ENCODE assay signal across 8 cellular contexts in the genomic region with DNA sequence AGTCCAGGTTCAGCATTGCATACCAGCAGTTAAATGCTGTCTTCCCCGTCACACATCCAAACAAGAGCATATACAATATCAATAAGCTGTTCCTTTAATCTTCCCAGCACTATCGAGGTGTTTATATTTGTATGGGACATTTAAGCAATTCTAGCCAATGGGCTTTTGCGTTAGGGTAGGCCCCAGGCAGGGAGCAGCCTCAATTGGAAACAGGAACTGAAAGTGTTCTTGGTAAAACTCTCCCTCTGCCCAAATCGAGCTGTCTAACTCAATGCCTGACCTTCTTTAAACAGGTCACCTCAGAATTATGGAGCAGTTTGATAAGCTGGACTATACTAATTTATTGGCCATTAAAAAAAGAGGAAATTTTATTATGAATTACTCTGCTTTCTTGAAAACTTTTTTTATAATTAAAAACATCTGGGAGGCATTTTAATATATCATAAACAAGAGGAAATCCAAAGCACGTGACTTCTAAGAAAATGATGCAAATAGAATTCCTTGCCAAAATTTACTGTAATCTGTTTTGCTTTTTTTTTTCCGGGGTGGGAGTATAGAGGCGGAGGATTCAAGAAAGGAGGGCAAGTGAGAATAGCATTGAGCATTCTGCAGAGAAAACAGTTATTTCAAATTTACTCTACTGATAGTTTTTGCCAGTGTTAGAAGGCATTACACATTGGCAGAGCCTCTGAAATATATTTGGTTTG.
DNase-seq lines count a peak whose midpoint lies in the region; ATAC-seq and TF ChIP-seq lines count a peak whose summit lies in the region.

No MANE protein-coding gene starts in this region.

- H3K9me3 ChIP-seq in hepatocyte (ENCODE audit: low read depth) (no peaks in the 10 kb centered on the region), upper lobe of right lung (no peaks in the 10 kb centered on the region)

- TF ChIP-seq CTCF in hepatocyte (IDR thresholded peaks at IDR 0.05; ENCODE audit: poor library complexity): no peak
- no peak for TF ChIP-seq CTCF in upper lobe of right lung (IDR thresholded peaks at IDR 0.05)

- H3K4me2 ChIP-seq in hepatocyte: peak overlapping the region; percentile 26

- H3K27ac ChIP-seq in ACC112 (ENCODE audit: low read depth, low read length) (no peak overlapping the region), hepatocyte (peak overlapping the region; percentile 62), upper lobe of right lung (no peak overlapping the region)

- H3K9me2 ChIP-seq in hepatocyte (replicated peaks; ENCODE audit: insufficient read depth): no peaks in the 10 kb centered on the region

- H4K20me1 ChIP-seq in hepatocyte (ENCODE audit: insufficient read depth, poor library complexity, severe bottlenecking): no peaks in the 10 kb centered on the region

- intact Hi-C loops in upper lobe of right lung (cut with DNase I): no loop called here

- H3K27me3 ChIP-seq in ACC112 (ENCODE audit: insufficient read depth, low read length): no peaks in the 10 kb centered on the region
- H3K27me3 ChIP-seq in hepatocyte: no peaks in the 10 kb centered on the region
- H3K27me3 ChIP-seq in upper lobe of right lung: no peaks in the 10 kb centered on the region

- peak overlapping the region; percentile 90 for H2AFZ ChIP-seq in ACC112 (ENCODE audit: low read length, unreplicated experiment)
- H2AFZ ChIP-seq in hepatocyte: no peak overlapping the region

- DNase-seq in SKM-1 (lab: John Stamatoyannopoulos, UW; ENCODE audit: unreplicated experiment) (peak; percentile 43), hepatocyte (ENCODE audit: low spot score) (peak; percentile 54), upper lobe of right lung (no peak), DMS153 treated with DMSO at 0.1 percent for 48 hours (lab: John Stamatoyannopoulos, UW; ENCODE audit: unreplicated experiment) (no peak), NCI-H82 (lab: John Stamatoyannopoulos, UW) (no peak)

- H3K36me3 ChIP-seq in ACC112 (ENCODE audit: insufficient read depth, low read length) (peaks cover 4% of the 10 kb centered on the region; the same call in 1 of the 2 replicates), hepatocyte (replicated peaks; ENCODE audit: insufficient read depth, low read depth) (no peaks in the 10 kb centered on the region), upper lobe of right lung (no peaks in the 10 kb centered on the region)

- peak; percentile 97 for ATAC-seq in GM19372 (IDR thresholded peaks at IDR 0.05; ENCODE audit: low read depth, unreplicated experiment)
- peak; percentile 87 for ATAC-seq in HG03175 (IDR thresholded peaks at IDR 0.05; ENCODE audit: unreplicated experiment)
- ATAC-seq in upper lobe of right lung: peak; percentile 93

- H3K79me2 ChIP-seq in ACC112 (ENCODE audit: control insufficient read depth, insufficient read depth, low read length, unreplicated experiment) (no peaks in the 10 kb centered on the region), hepatocyte (no peaks in the 10 kb centered on the region)

- H3K4me3 ChIP-seq in ACC112 (ENCODE audit: low read depth, low read length): peak overlapping the region; percentile 3
- no peak overlapping the region for H3K4me3 ChIP-seq in hepatocyte
- H3K4me3 ChIP-seq in upper lobe of right lung: peak overlapping the region; percentile 17

- peaks cover 3% of the 10 kb centered on the region for H3K4me1 ChIP-seq in ACC112 (ENCODE audit: control insufficient read depth, insufficient read depth, low read length, unreplicated experiment)
- H3K4me1 ChIP-seq in hepatocyte (ENCODE audit: insufficient read depth): no peaks in the 10 kb centered on the region
- peaks cover 4% of the 10 kb centered on the region for H3K4me1 ChIP-seq in upper lobe of right lung

- 59% methylated on average over 7 of the region's 7 CpGs for WGBS in hepatocyte (ENCODE audit: low lambda C conversion rate, missing lambda C conversion rate)

Comparison
In these comparisons a context has a peak if more than half of its experiments do, and no peak if none do; other contexts are left out.
1. DNase-seq: peak in SKM-1 (single experiment) and hepatocyte (single experiment); none in upper lobe of right lung (single experiment), DMS153 treated with DMSO at 0.1 percent for 48 hours (single experiment) and NCI-H82 (single experiment).
2. Peak in every context shown above with its lines, with median percentiles within 50 percentile points of each other: ATAC-seq.